Comparison of ENCODE assay signal across 9 cellular contexts in the genomic region with DNA sequence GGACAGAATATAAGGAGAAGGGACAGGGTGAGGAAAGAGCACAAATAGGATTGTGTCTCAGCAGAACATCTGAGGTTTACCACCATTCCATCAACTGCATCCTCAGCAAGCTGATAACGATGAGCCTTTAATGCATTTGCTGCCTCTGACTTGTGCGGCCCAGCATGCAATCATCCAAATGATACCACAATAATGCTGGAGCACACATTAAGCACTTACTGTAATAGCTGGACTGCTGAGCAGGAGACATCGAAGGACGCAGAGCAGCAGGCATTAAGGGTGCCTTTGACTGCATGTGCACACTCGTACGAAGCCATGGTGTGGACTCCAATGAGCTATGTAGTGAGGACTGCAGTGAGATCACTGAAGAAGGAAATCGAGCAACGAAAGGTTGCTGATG.
"Had no signal": no experiment of that assay in that cellular context is flagged by ENCODE, and none has a peak within 500 bp of the region (broad histone marks: within the 10 kb centered on the region; RNA-seq: fewer than 3 reads in every experiment).

No MANE protein-coding gene starts in this region.

- H3K27me3 Mint-ChIP-seq: IgD-negative memory B cell had no signal

- H3K27ac Mint-ChIP-seq: H9, HFFc6, IgD-negative memory B cell had no signal

- H3K9ac ChIP-seq: GM23248 had no signal

- H2AFZ ChIP-seq: GM23248 had no signal

- H3K4me3 ChIP-seq: GM23248 had no signal

- DNase-seq: GM23248, GOT3, H9, HCEC 1CT, HFFc6 had no signal

- H3K9me3 Mint-ChIP-seq: H9, HFFc6 had no signal

- ATAC-seq: HepG2 had no signal

- H3K27ac ChIP-seq: GM23248, HL-60 had no signal

- H3K4me3 Mint-ChIP-seq: H9, HFFc6, IgD-negative memory B cell had no signal

- FAIRE-seq: H54, HepG2 had no signal
